Comparison of ENCODE assay signal across 8 cellular contexts in the genomic region with DNA sequence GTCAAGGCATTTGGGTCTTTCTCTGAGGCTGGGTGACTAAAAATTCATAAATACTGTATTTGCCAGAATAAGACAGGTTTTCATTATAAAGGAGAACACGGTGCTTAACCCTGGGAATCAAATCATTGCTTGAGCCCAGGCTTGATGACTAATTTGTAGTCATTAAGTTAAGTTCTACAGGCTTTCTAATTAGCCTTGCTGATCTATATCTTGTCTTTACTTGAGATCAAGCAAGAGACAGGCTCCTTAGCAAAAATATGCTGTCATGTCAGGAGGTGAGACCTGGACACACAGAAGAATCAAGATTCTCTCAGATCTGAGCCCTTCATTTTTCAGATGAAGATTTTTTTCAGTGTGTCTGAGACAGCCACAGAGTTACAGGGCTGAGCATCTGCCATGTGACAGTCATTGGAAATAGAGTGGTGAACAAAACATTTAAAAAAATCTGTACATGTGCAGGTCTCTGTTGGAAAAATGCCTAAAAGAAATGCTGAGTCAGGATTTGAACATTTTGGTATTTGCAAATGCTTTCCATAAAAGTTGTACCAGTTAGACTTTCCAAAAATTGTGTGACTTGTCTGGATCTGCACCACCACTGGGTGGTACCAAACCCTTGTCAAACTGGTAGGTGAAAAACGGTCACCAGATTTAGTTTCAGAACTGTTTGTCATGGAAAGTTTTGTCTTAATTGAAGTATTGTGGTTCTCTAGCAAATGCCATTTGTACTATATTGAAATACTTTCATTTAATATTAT. TPM values are rescaled to one million over a fixed set of nuclear protein-coding genes. Genes with fewer than 3 reads are reported as not detected.
DNase-seq lines count a peak whose midpoint lies in the region; ATAC-seq, FAIRE-seq and TF ChIP-seq lines count a peak whose summit lies in the region.

No MANE protein-coding gene starts in this region.

- H4K8ac ChIP-seq in neuronal stem cell (ENCODE audit: low read depth, low read length): no peak overlapping the region

- no peak overlapping the region for H2BK15ac ChIP-seq in neuronal stem cell (ENCODE audit: low read length)

- H3K27me3 ChIP-seq in HepG2 (ENCODE audit: control insufficient read depth in 1 of 2, insufficient read depth in 2 of 2, low read length in 2 of 2): no peaks in the 10 kb centered on the region
- no peaks in the 10 kb centered on the region for H3K27me3 ChIP-seq in aorta (ENCODE audit: control insufficient read depth in 1 of 2, insufficient read depth in 2 of 2, low read length in 1 of 2)
- H3K27me3 ChIP-seq in neuronal stem cell (ENCODE audit: control insufficient read depth in 3 of 3, insufficient read depth in 3 of 3, low read depth in 1 of 3, low read length in 3 of 3): no peaks in the 10 kb centered on the region

- peak; percentile 21 for DNase-seq in GM04504 (ENCODE audit: low read depth)
- peak; percentile 14 for DNase-seq in HEK293T (ENCODE audit: extremely low spot score)
- DNase-seq in activated CD4-positive, alpha-beta T cell treated with anti-CD3 and anti-CD28 coated beads for 48 hours: peak; percentile 46
- DNase-seq in HepG2 (ENCODE audit: low spot score): no peak
- DNase-seq in amygdala (lab: John Stamatoyannopoulos, UW): no peak
- no peak for DNase-seq in aorta
- DNase-seq in neuronal stem cell (ENCODE audit: low spot score): no peak

- POLR2A ChIA-PET in HEK293T (lab: Yijun Ruan, JAX) (no interaction called here), HepG2 (lab: Yijun Ruan, JAX) (no interaction called here)

- H3K9ac ChIP-seq in HepG2 (ENCODE audit: insufficient read depth, low read depth, low read length): no peak overlapping the region
- no peak overlapping the region for H3K9ac ChIP-seq in neuronal stem cell (ENCODE audit: low read depth, low read length, poor library complexity)

- H2BK120ac ChIP-seq in neuronal stem cell (ENCODE audit: low read depth, low read length): no peak overlapping the region

- H2BK5ac ChIP-seq in neuronal stem cell (ENCODE audit: low read length): no peak overlapping the region

- H3K18ac ChIP-seq in neuronal stem cell (ENCODE audit: low read length): no peak overlapping the region

- no peak for TF ChIP-seq RAD21 in HepG2 (CRISPR knock-in tag; IDR thresholded peaks at IDR 0.05)

- BruUV-seq in HepG2 (replicated peaks; lab: Mats Ljungman, UMichigan): no TSS peak

- H3K14ac ChIP-seq in neuronal stem cell (ENCODE audit: low read length): no peak overlapping the region

- CTCF ChIA-PET in HEK293T (lab: Yijun Ruan, JAX): no interaction called here
- CTCF ChIA-PET in HepG2 (lab: Yijun Ruan, JAX; ENCODE audit: low intra/inter-chr PET ratio, low total read pairs): no interaction called here

- H3K4me3 ChIP-seq in HepG2 (replicated peaks in 1 of 3; ENCODE audit: insufficient read depth in 1 of 3, low read depth in 2 of 3, low read length in 3 of 3): no peak overlapping the region
- no peak overlapping the region for H3K4me3 ChIP-seq in aorta (ENCODE audit: low read length in 2 of 2)
- H3K4me3 ChIP-seq in neuronal stem cell (ENCODE audit: low read length in 2 of 2): no peak overlapping the region

- no peak for TF ChIP-seq POLR2A in HepG2 (IDR thresholded peaks at IDR 0.05; ENCODE audit: insufficient read depth in 1 of 2, low read depth in 2 of 2, low read length in 2 of 2)

- WGBS in HepG2 (ENCODE audit: low lambda C conversion rate): 92% methylated on average over 2 of the region's 2 CpGs
- 63 to 73% methylated on average over 2 of the region's 2 CpGs for WGBS in aorta, 2 donors
- no CpG with 5 or more reads among the region's 2 CpGs for WGBS in neuronal stem cell (ENCODE audit: extremely low coverage in 2 of 2, insufficient read length in 2 of 2, insufficient replicate concordance in 1 of 2), 2 donors

- no peaks in the 10 kb centered on the region for H3K79me1 ChIP-seq in neuronal stem cell (ENCODE audit: low read depth, low read length)

- ATAC-seq in HepG2 (no peak), HG03432 (IDR thresholded peaks at IDR 0.05; ENCODE audit: unreplicated experiment) (no peak), aorta (ENCODE audit: low FRiP score) (no peak)

- H4K20me1 ChIP-seq in HepG2 (ENCODE audit: insufficient read depth, low read length): no peaks in the 10 kb centered on the region

- in situ Hi-C loops in HepG2 (cut with HindIII; ENCODE audit: extremely low pct_ligation_motif_present, low pct_unique_long_range_greater_than_20kb): no loop called here

- no peak overlapping the region for H3K4ac ChIP-seq in neuronal stem cell (ENCODE audit: low read length)

- no peak overlapping the region for H3K27ac ChIP-seq in HepG2 (ENCODE audit: extremely low read length, insufficient read depth, low read length)
- no peak overlapping the region for H3K27ac ChIP-seq in aorta (ENCODE audit: low read depth in 1 of 2, low read length in 2 of 2)
- no peak overlapping the region for H3K27ac ChIP-seq in neuronal stem cell (replicated peaks; ENCODE audit: low read length)

- no peak for FAIRE-seq in HepG2 (lab: Jason Lieb, UNC)

- H3K4me2 ChIP-seq in HepG2 (ENCODE audit: low read depth, low read length): no peak overlapping the region
- no peak overlapping the region for H3K4me2 ChIP-seq in neuronal stem cell (ENCODE audit: insufficient read depth, low read length, poor library complexity, severe bottlenecking)

- H3K36me3 ChIP-seq in HepG2 (replicated peaks in 1 of 2; ENCODE audit: control insufficient read depth in 1 of 2, insufficient read depth in 2 of 2, low read length in 2 of 2) (peaks cover 6 to 48% of the 10 kb centered on the region in 2 experiments; a peak in 4 of 5 replicates), aorta (ENCODE audit: control insufficient read depth in 1 of 2, insufficient read depth in 2 of 2, low read length in 1 of 2) (peaks cover 0 to 7% of the 10 kb centered on the region in 2 donors), neuronal stem cell (replicated peaks in 1 of 2; ENCODE audit: control insufficient read depth in 2 of 2, insufficient read depth in 2 of 2, low read length in 2 of 2) (peaks cover 0 to 56% of the 10 kb centered on the region in 2 donors)

- 0 out of 2 replicates have a peak, but pooled peaks have one; percentile 23 for TF ChIP-seq CTCF in HepG2 (CRISPR knock-in tag; IDR thresholded peaks at IDR 0.05)

- H2BK12ac ChIP-seq in neuronal stem cell (ENCODE audit: low read length): no peak overlapping the region

- H3K79me2 ChIP-seq in HepG2 (ENCODE audit: insufficient read depth, low read length): no peaks in the 10 kb centered on the region

- H3K9me3 ChIP-seq in HepG2 (ENCODE audit: low read length) (no peaks in the 10 kb centered on the region), aorta (ENCODE audit: control insufficient read depth, low read length) (no peaks in the 10 kb centered on the region), neuronal stem cell (replicated peaks in 1 of 2; ENCODE audit: control insufficient read depth in 2 of 2, insufficient read depth in 1 of 2, low read depth in 1 of 2, low read length in 2 of 2) (no peaks in the 10 kb centered on the region)

- H3K23ac ChIP-seq in neuronal stem cell (ENCODE audit: low read depth, low read length, poor library complexity): no peak overlapping the region

- TF ChIP-seq EP300 in HepG2 (IDR thresholded peaks at IDR 0.05; ENCODE audit: low read depth in 2 of 2, low read length in 2 of 2): no peak
- TF ChIP-seq EP300 in HepG2 (CRISPR knock-in tag; IDR thresholded peaks at IDR 0.05; ENCODE audit: borderline replicate concordance): no peak

- intact Hi-C loops in HepG2 (cut with micrococcal nuclease; ENCODE audit: unreplicated experiment) (no loop called here), aorta (cut with DNase I) (no loop called here)

- H3K4me1 ChIP-seq in HepG2 (ENCODE audit: insufficient read depth, low read length) (no peaks in the 10 kb centered on the region), aorta (ENCODE audit: control insufficient read depth in 1 of 2, insufficient read depth in 2 of 2, low read length in 2 of 2) (peaks cover 0 to 1% of the 10 kb centered on the region in 2 donors), neuronal stem cell (ENCODE audit: control insufficient read depth in 2 of 2, insufficient read depth in 1 of 2, low read depth in 1 of 2, low read length in 2 of 2) (no peaks in the 10 kb centered on the region)

- H4K91ac ChIP-seq in neuronal stem cell (ENCODE audit: low read depth, low read length, poor library complexity): no peak overlapping the region

- H2AFZ ChIP-seq in HepG2 (ENCODE audit: low read length): no peak overlapping the region
- no peak overlapping the region for H2AFZ ChIP-seq in neuronal stem cell (ENCODE audit: low read length)

- no peak overlapping the region for H2AK5ac ChIP-seq in neuronal stem cell (ENCODE audit: low read depth, low read length)

TF ChIP-seq in HEK293T, 16 proteins besides CTCF, POLR2A, EP300 and RAD21 (continues in another document):
- TF ChIP-seq SUZ12 (IDR thresholded peaks at IDR 0.05): no peak
- TF ChIP-seq LEF1 (IDR thresholded peaks at IDR 0.05; ENCODE audit: borderline replicate concordance): no peak

RNA-seq across cellular contexts. Expression of a gene that starts 14.7 kb away (rescaled TPM):
- total RNA-seq in HepG2 (2016; rRNA removed; fragmentation: Illumina TruSeq; extraction: Trizol) (165 and 181 TPM in 2 replicates), aorta (10 to 100 TPM; 65.8 to 70.5 TPM)
- 33.8 and 40.2 TPM in 2 replicates for total RNA-seq in HepG2 (2016; cell fraction: cytosol; rRNA removed; fragmentation: Illumina TruSeq; extraction: Trizol; ENCODE audit: low read depth)
- total RNA-seq in HepG2 (2016; cell fraction: insoluble cytoplasmic fraction; rRNA removed; fragmentation: Illumina TruSeq; extraction: Trizol): 169 and 171 TPM in 2 replicates
- total RNA-seq in HepG2 (2016; cell fraction: membrane; rRNA removed; fragmentation: Illumina TruSeq; extraction: Trizol): 43.6 and 52.2 TPM in 2 replicates
- total RNA-seq in HepG2 (2016; cell fraction: nucleus; rRNA removed; fragmentation: Illumina TruSeq; extraction: Trizol): 70.7 and 80.6 TPM in 2 replicates
- polyA plus RNA-seq in HepG2 (2011; rRNA removed) (61.1 and 103 TPM in 2 replicates), aorta (100 to 1,000 TPM in 1 of 2 donors, 10 to 100 TPM in 1; 77.8 to 102 TPM)
- polyA plus RNA-seq in HepG2 (2011; cell fraction: cytosol; rRNA removed): 54.7 and 55.0 TPM in 2 replicates
- 14.4 and 15.8 TPM in 2 replicates for polyA plus RNA-seq in HepG2 (2011; cell fraction: nucleus; rRNA removed)
- 55.5 and 70.1 TPM in 2 replicates for polyA plus RNA-seq in HepG2 (2012)
- 18.2 and 19.6 TPM in 2 replicates for polyA plus RNA-seq in HepG2 (2016; cell fraction: cytosol; fragmentation: Illumina TruSeq; extraction: Trizol; ENCODE audit: low read depth)
- polyA plus RNA-seq in HepG2 (2016; cell fraction: insoluble cytoplasmic fraction; fragmentation: Illumina TruSeq; extraction: Trizol; ENCODE audit: low read depth): 149 and 162 TPM in 2 replicates
- 25.8 and 27.5 TPM in 2 replicates for polyA plus RNA-seq in HepG2 (2016; cell fraction: membrane; fragmentation: Illumina TruSeq; extraction: Trizol; ENCODE audit: low read depth)
- 78.0 and 80.5 TPM in 2 replicates for polyA plus RNA-seq in HepG2 (2016; cell fraction: nucleus; fragmentation: Illumina TruSeq; extraction: Trizol; ENCODE audit: insufficient read depth, low read depth)
- 45.7 and 49.8 TPM in 2 replicates for polyA minus RNA-seq in HepG2 (2011; rRNA and poly(A)+ RNA removed; ENCODE audit: low replicate concordance)
- polyA minus RNA-seq in HepG2 (2011; cell fraction: cytosol; rRNA and poly(A)+ RNA removed): 49.8 and 68.9 TPM in 2 replicates
- 35.7 and 41.6 TPM in 2 replicates for polyA minus RNA-seq in HepG2 (2011; cell fraction: nucleus; rRNA and poly(A)+ RNA removed)
- 24.3 TPM for polyA plus RNA-seq in neuronal stem cell (2013, experiment 1 of 2)
- 23.5 TPM for polyA plus RNA-seq in neuronal stem cell (2013, experiment 2 of 2)

Comparison
In these comparisons a context has a peak if more than half of its experiments do, and no peak if none do; other contexts are left out.
1. DNase-seq: peak in GM04504 (single experiment), HEK293T (single experiment) and activated CD4-positive, alpha-beta T cell treated with anti-CD3 and anti-CD28 coated beads for 48 hours (single experiment); none in HepG2 (single experiment), amygdala (0 of 56), aorta (0 of 2) and neuronal stem cell (single experiment).